In the genomic region with DNA sequence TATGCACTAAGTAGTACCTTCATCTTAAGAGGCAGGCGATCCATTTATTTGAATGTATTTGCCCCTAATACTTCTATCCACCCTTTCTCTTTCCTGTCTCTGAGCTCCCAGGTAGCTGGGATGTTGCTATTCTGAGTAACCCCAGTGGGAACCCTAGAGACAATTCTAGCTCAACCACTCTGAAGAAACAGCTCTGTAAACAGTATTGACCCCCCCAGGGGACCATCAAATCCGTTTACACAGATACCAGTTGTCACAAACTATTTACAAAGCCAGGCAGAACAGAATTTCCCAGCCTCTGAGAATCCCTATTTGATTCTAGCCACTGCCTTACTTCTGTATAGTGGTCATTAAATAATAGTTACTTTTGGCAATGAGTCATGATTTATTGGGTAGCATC, we compare ENCODE assay signal across 14 cellular contexts.
DNase-seq lines count a peak whose midpoint lies in the region; TF ChIP-seq lines count a peak whose summit lies in the region.
"Had no signal": no experiment of that assay in that cellular context is flagged by ENCODE, and none has a peak within 500 bp of the region (broad histone marks: within the 10 kb centered on the region; RNA-seq: fewer than 3 reads in every experiment).

No MANE protein-coding gene starts in this region.

- H3K4me3 Mint-ChIP-seq in Caco-2 (ENCODE audit: unreplicated experiment): no peak overlapping the region
- H3K4me3 Mint-ChIP-seq: CD8-positive, alpha-beta memory T cell had no signal

- no peak for TF ChIP-seq CTCF in Caco-2 (IDR thresholded peaks at IDR 0.05; ENCODE audit: insufficient read depth in 1 of 2, low read depth in 1 of 2, low read length in 1 of 2, severe bottlenecking in 1 of 2, unreplicated experiment in 1 of 2)

- no TSS peak for BruUV-seq in Caco-2 (replicated peaks; lab: Mats Ljungman, UMichigan)

- H3K9me3 Mint-ChIP-seq in Caco-2 (ENCODE audit: unreplicated experiment): peaks cover 10% of the 10 kb centered on the region

- no peaks in the 10 kb centered on the region for H3K27me3 ChIP-seq in Caco-2 (replicated peaks; ENCODE audit: control insufficient read depth, insufficient read depth, low read length)

- H3K4me1 ChIP-seq in Caco-2: no peaks in the 10 kb centered on the region

- intact Hi-C loops in Caco-2 (cut with micrococcal nuclease; ENCODE audit: unreplicated experiment): no loop called here

- in situ Hi-C loops in G401 (cut with HindIII; ENCODE audit: low sequenced_read_pairs): no loop called here

- no peaks in the 10 kb centered on the region for H3K9me3 ChIP-seq in Caco-2
- H3K9me3 ChIP-seq: SK-N-SH had no signal

- CTCF ChIA-PET in Caco-2 (lab: Charles Lee): no interaction called here

- H3K36me3 ChIP-seq in Caco-2 (ENCODE audit: control insufficient read depth, insufficient read depth, low read length): no peaks in the 10 kb centered on the region

- H3K4me3 ChIP-seq in Caco-2 (ENCODE audit: low read depth, low read length): no peak overlapping the region

- POLR2A ChIA-PET in Caco-2 (lab: Charles Lee): no interaction called here

- no peak overlapping the region for H3K27ac Mint-ChIP-seq in Caco-2 (ENCODE audit: unreplicated experiment)
- H3K27ac Mint-ChIP-seq: CD8-positive, alpha-beta memory T cell had no signal

- DNase-seq in NCI-H2081 (lab: John Stamatoyannopoulos, UW) (peak; percentile 39 to 73), NCI-H2081 treated with DMSO at 0.1 percent for 48 hours (lab: John Stamatoyannopoulos, UW) (no peak), NCI-H1092 treated with DMSO at 0.1 percent for 48 hours (lab: John Stamatoyannopoulos, UW) (peak; percentile 39), NCI-H748 (lab: John Stamatoyannopoulos, UW; ENCODE audit: unreplicated experiment) (peak; percentile 90), myocyte (ENCODE audit: low read depth) (peak; percentile 28), Caco-2 (no peak), G401 (ENCODE audit: low spot score) (no peak), NCI-H774 (lab: John Stamatoyannopoulos, UW) (no peak)
- DNase-seq: CD8-positive, alpha-beta memory T cell; DMS53; KBM-7; NCI-H1105; NCI-H524; SK-N-SH had no signal

- H3K4me1 Mint-ChIP-seq in Caco-2 (ENCODE audit: low read depth, unreplicated experiment): peaks cover 9% of the 10 kb centered on the region
- H3K4me1 Mint-ChIP-seq: CD8-positive, alpha-beta memory T cell had no signal

- H3K36me3 Mint-ChIP-seq in Caco-2 (ENCODE audit: insufficient read depth, unreplicated experiment): peaks cover 6% of the 10 kb centered on the region
- H3K36me3 Mint-ChIP-seq: CD8-positive, alpha-beta memory T cell had no signal

- no peaks in the 10 kb centered on the region for H3K27me3 Mint-ChIP-seq in Caco-2 (ENCODE audit: insufficient read depth, unreplicated experiment)

Comparison
In these comparisons a context has a peak if more than half of its experiments do, and no peak if none do; other contexts are left out.
1. DNase-seq: peak in NCI-H2081 (2 of 2), NCI-H1092 treated with DMSO at 0.1 percent for 48 hours (single experiment), NCI-H748 (single experiment) and myocyte (single experiment); none in NCI-H2081 treated with DMSO at 0.1 percent for 48 hours (single experiment), Caco-2 (0 of 2), G401 (single experiment) and NCI-H774 (single experiment).